In the genomic region with DNA sequence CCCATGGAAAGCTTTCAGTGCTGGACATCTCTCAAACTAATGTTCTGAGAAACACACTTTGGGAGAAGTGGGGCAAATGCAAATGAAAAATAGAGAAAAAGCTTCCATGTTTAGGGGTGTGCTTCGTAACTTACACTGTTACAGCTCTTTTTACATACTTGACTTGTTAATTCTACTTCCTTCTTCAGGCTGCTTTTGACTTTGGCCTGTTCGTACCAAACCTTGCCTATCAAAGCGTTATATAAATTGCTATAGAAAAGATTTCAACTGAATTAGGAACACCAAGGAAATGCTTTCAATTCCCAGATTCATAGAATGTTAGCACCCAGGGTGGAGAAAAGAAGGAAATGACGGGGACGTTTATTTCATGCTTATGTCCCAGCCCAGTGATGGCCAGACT, we compare ENCODE assay signal across 34 cellular contexts.
"Had no signal": no experiment of that assay in that cellular context is flagged by ENCODE, and none has a peak within 500 bp of the region (broad histone marks: within the 10 kb centered on the region; RNA-seq: fewer than 3 reads in every experiment).

No MANE protein-coding gene starts in this region.

- H3K9me3 ChIP-seq: MG63 had no signal

- ATAC-seq: activated CD8-positive, alpha-beta T cell treated with anti-CD3 and anti-CD28 coated beads for 36 hours; activated T-cell treated with anti-CD3 and anti-CD28 coated beads, Interleukin-2, amount 50 U/mL, for 72 hours; activated T-helper 17 cell treated with anti-CD3 and anti-CD28 coated beads, Interleukin-2, amount 50 U/mL, for 72 hours; Right ventricle myocardium inferior; SK-N-SH treated with all-trans-retinoic acid at 6 μM for 48 hours had no signal

- FAIRE-seq: RCC 7860 had no signal

- H3K4me2 ChIP-seq: PC-9 had no signal

- H3K27ac ChIP-seq: brain microvascular endothelial cell, PC-9, RWPE1, WERI-Rb-1 had no signal

- H3K36me3 ChIP-seq: brain microvascular endothelial cell, MG63, WERI-Rb-1 had no signal

- DNase-seq: activated CD4-positive, alpha-beta T cell treated with anti-CD3 and anti-CD28 coated beads for 1 hour; activated CD4-positive, alpha-beta T cell treated with anti-CD3 and anti-CD28 coated beads for 48 hours; activated CD4-positive, CD25-positive, alpha-beta regulatory T cell; activated CD8-positive, alpha-beta T cell treated with anti-CD3 and anti-CD28 coated beads for 36 hours; activated effector memory CD4-positive, alpha-beta T cell treated with anti-CD3 and anti-CD28 coated beads, Interleukin-2, amount 50 U/mL, for 16 hours; activated naive CD4-positive, alpha-beta T cell; activated naive CD4-positive, alpha-beta T cell treated with anti-CD3 and anti-CD28 coated beads, Interleukin-2, amount 50 U/mL, for 16 hours; activated naive CD8-positive, alpha-beta T cell treated with anti-CD3 and anti-CD28 coated beads for 36 hours; activated T-cell treated with anti-CD3 and anti-CD28 coated beads, Interleukin-2, amount 50 U/mL, for 1 hour; activated T-cell treated with anti-CD3 and anti-CD28 coated beads, Interleukin-2, amount 50 U/mL, for 72 hours; amniotic stem cell; aorta; brain microvascular endothelial cell; central memory CD4-positive, alpha-beta T cell; Kasumi-1; MG63; NCI-H1092; NCI-H1436 treated with DMSO at 0.1 percent for 48 hours; NCI-H1694 treated with DMSO at 0.1 percent for 48 hours; NCI-H2029; NCI-H510A; NCI-H748 treated with DMSO at 0.1 percent for 48 hours; PC-9; SIG-M5; SW 1271; T-helper 1 cell; T-helper 2 cell; T1000; WERI-Rb-1 had no signal

- H3K4me3 ChIP-seq: MG63, PC-9 had no signal

- H2AFZ ChIP-seq: PC-9 had no signal

- H3K27me3 ChIP-seq: brain microvascular endothelial cell, MG63 had no signal
